In genomic region chr11:2982214-2982613, GRCh38 we compare ENCODE assay signal across 22 cellular contexts. TPM values are rescaled to one million over a fixed set of nuclear protein-coding genes. Genes with fewer than 3 reads are reported as not detected.
DNase-seq lines count a peak whose midpoint lies in the region; ATAC-seq, FAIRE-seq and TF ChIP-seq lines count a peak whose summit lies in the region.
"Had no signal": no experiment of that assay in that cellular context is flagged by ENCODE, and none has a peak within 500 bp of the region (broad histone marks: within the 10 kb centered on the region; RNA-seq: fewer than 3 reads in every experiment).

No MANE protein-coding gene starts in this region.

- no peaks in the 10 kb centered on the region for H3K27me3 Mint-ChIP-seq in central memory CD8-positive, alpha-beta T cell
- no peaks in the 10 kb centered on the region for H3K27me3 Mint-ChIP-seq in natural killer cell treated with Interleukin-12 subunit alpha and Interleukin-12 subunit beta and Interleukin-15 and Interleukin-18, amount 100 ng/mL, for 72 hours

- no peak overlapping the region for H3K27ac ChIP-seq in left ventricle myocardium inferior (replicated peaks)
- H3K27ac ChIP-seq: heart left ventricle, HL-60, lower lobe of right lung, parathyroid adenoma, SJSA1 had no signal

- peaks cover 48% of the 10 kb centered on the region for H3K4me1 ChIP-seq in left ventricle myocardium inferior
- H3K4me1 ChIP-seq: SJSA1 had no signal

- H3K27me3 ChIP-seq in left ventricle myocardium inferior (ENCODE audit: low read depth) = no peaks in the 10 kb centered on the region
- H3K27me3 ChIP-seq: esophagus squamous epithelium, heart left ventricle, SJSA1 had no signal

- H3K36me3 ChIP-seq in left ventricle myocardium inferior = peaks cover 21% of the 10 kb centered on the region

- no peaks in the 10 kb centered on the region for H3K9me3 Mint-ChIP-seq in central memory CD8-positive, alpha-beta T cell
- no peaks in the 10 kb centered on the region for H3K9me3 Mint-ChIP-seq in natural killer cell treated with Interleukin-12 subunit alpha and Interleukin-12 subunit beta and Interleukin-15 and Interleukin-18, amount 100 ng/mL, for 72 hours

- peaks cover 43% of the 10 kb centered on the region for H3K4me1 Mint-ChIP-seq in central memory CD8-positive, alpha-beta T cell
- H3K4me1 Mint-ChIP-seq in natural killer cell treated with Interleukin-12 subunit alpha and Interleukin-12 subunit beta and Interleukin-15 and Interleukin-18, amount 100 ng/mL, for 72 hours (ENCODE audit: low read depth in 2 of 2) = peaks cover 36 to 41% of the 10 kb centered on the region in 2 donors

- H3K4me3 Mint-ChIP-seq in central memory CD8-positive, alpha-beta T cell = peak overlapping the region; percentile 28
- H3K4me3 Mint-ChIP-seq in natural killer cell treated with Interleukin-12 subunit alpha and Interleukin-12 subunit beta and Interleukin-15 and Interleukin-18, amount 100 ng/mL, for 72 hours = peak overlapping the region; percentile 0

- peak; percentile 12 for ATAC-seq in Right ventricle myocardium inferior
- ATAC-seq in central memory CD8-positive, alpha-beta T cell (replicated peaks; ENCODE audit: extremely low read depth, poor library complexity, severe bottlenecking) = peak; percentile 28
- peak; percentile 36 to 70 for ATAC-seq in natural killer cell treated with Interleukin-12 subunit alpha and Interleukin-12 subunit beta and Interleukin-15 and Interleukin-18, amount 100 ng/mL, for 72 hours
- ATAC-seq in GM21367 (IDR thresholded peaks at IDR 0.05; ENCODE audit: unreplicated experiment) = no peak
- ATAC-seq: lower lobe of right lung had no signal

- no peak for DNase-seq in Right ventricle myocardium inferior (ENCODE audit: missing footprints)
- DNase-seq in left ventricle myocardium inferior = no peak
- no peak for DNase-seq in HTR-8/SVneo (ENCODE audit: insufficient read length, low spot score)
- no peak for DNase-seq in central memory CD8-positive, alpha-beta T cell (ENCODE audit: low spot score in 2 of 2)
- no peak for DNase-seq in natural killer cell treated with Interleukin-12 subunit alpha and Interleukin-12 subunit beta and Interleukin-15 and Interleukin-18, amount 100 ng/mL, for 72 hours (ENCODE audit: low spot score)
- no peak for DNase-seq in GF-D8 (lab: John Stamatoyannopoulos, UW)
- DNase-seq in NCI-H510A treated with DMSO at 0.1 percent for 48 hours (lab: John Stamatoyannopoulos, UW) = no peak
- DNase-seq: Calu3; esophagus squamous epithelium; heart left ventricle; KBM-7; lower lobe of right lung; NCI-H1105; NCI-H526 treated with DMSO at 0.1 percent for 48 hours; stimulated activated CD4-positive, alpha-beta T cell treated with anti-CD3 and anti-CD28 coated beads, Interleukin-4, amount 100 ng/mL, for 1 hour; substantia nigra had no signal

- H3K9me3 ChIP-seq in left ventricle myocardium inferior (replicated peaks) = no peaks in the 10 kb centered on the region
- H3K9me3 ChIP-seq: esophagus squamous epithelium, heart left ventricle, lower lobe of right lung, SJSA1 had no signal

- no peak for TF ChIP-seq CTCF in left ventricle myocardium inferior (IDR thresholded peaks at IDR 0.05; ENCODE audit: borderline replicate concordance)

- peaks cover 36% of the 10 kb centered on the region for H3K36me3 Mint-ChIP-seq in central memory CD8-positive, alpha-beta T cell (ENCODE audit: insufficient read depth)
- peaks cover 16% of the 10 kb centered on the region for H3K36me3 Mint-ChIP-seq in natural killer cell treated with Interleukin-12 subunit alpha and Interleukin-12 subunit beta and Interleukin-15 and Interleukin-18, amount 100 ng/mL, for 72 hours

- no peak overlapping the region for H3K4me3 ChIP-seq in left ventricle myocardium inferior
- H3K4me3 ChIP-seq: esophagus squamous epithelium, heart left ventricle, lower lobe of right lung, SJSA1 had no signal

- FAIRE-seq in HTR-8/SVneo (lab: Jason Lieb, UNC) = peak; percentile 40
- FAIRE-seq: bronchial epithelial cell, H1 had no signal

- H3K27ac Mint-ChIP-seq in central memory CD8-positive, alpha-beta T cell (ENCODE audit: low read depth) = peak overlapping the region; percentile 52
- peak overlapping the region; percentile 12 to 58 for H3K27ac Mint-ChIP-seq in natural killer cell treated with Interleukin-12 subunit alpha and Interleukin-12 subunit beta and Interleukin-15 and Interleukin-18, amount 100 ng/mL, for 72 hours

- intact Hi-C loops in Right ventricle myocardium inferior (cut with DNase I) (no loop called here), left ventricle myocardium inferior (cut with micrococcal nuclease) (no loop called here)

RNA-seq across cellular contexts. Expression of gene NAP1L4, which starts 9.9 kb away (rescaled TPM):
- total RNA-seq in Right ventricle myocardium inferior (168 TPM), left ventricle myocardium inferior (175 TPM)
- 100 to 1,000 TPM; 160 to 222 TPM for total RNA-seq in natural killer cell treated with Interleukin-12 subunit alpha and Interleukin-12 subunit beta and Interleukin-15 and Interleukin-18, amount 100 ng/mL, for 72 hours

RNA-seq across cellular contexts. Expression of gene PHLDA2, which starts 53.0 kb away (rescaled TPM):
- total RNA-seq in Right ventricle myocardium inferior = 0.65 TPM
- total RNA-seq in left ventricle myocardium inferior = not detected
- total RNA-seq in natural killer cell treated with Interleukin-12 subunit alpha and Interleukin-12 subunit beta and Interleukin-15 and Interleukin-18, amount 100 ng/mL, for 72 hours = 1 to 10 TPM; 3.0 to 4.5 TPM
